Comparison of ENCODE assay signal across 1 cellular context in genomic region chr12:49060237-49061156, GRCh38.
A peak's percentile ranks its signal among the peaks of the same experiment; 100 is the strongest.
TF ChIP-seq lines count a peak whose summit lies in the region.

A gene with protein sequence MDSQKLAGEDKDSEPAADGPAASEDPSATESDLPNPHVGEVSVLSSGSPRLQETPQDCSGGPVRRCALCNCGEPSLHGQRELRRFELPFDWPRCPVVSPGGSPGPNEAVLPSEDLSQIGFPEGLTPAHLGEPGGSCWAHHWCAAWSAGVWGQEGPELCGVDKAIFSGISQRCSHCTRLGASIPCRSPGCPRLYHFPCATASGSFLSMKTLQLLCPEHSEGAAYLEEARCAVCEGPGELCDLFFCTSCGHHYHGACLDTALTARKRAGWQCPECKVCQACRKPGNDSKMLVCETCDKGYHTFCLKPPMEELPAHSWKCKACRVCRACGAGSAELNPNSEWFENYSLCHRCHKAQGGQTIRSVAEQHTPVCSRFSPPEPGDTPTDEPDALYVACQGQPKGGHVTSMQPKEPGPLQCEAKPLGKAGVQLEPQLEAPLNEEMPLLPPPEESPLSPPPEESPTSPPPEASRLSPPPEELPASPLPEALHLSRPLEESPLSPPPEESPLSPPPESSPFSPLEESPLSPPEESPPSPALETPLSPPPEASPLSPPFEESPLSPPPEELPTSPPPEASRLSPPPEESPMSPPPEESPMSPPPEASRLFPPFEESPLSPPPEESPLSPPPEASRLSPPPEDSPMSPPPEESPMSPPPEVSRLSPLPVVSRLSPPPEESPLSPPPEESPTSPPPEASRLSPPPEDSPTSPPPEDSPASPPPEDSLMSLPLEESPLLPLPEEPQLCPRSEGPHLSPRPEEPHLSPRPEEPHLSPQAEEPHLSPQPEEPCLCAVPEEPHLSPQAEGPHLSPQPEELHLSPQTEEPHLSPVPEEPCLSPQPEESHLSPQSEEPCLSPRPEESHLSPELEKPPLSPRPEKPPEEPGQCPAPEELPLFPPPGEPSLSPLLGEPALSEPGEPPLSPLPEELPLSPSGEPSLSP (N-terminal part only) (minus strand): TSS chr12:49060794. CDS start chr12:49055324, 5,470 bp downstream.

TF ChIP-seq in HepG2, 621 proteins besides CTCF, POLR2A, EP300 and RAD21 (continued from another document and continues in another):
- TF ChIP-seq, protein P1, sequence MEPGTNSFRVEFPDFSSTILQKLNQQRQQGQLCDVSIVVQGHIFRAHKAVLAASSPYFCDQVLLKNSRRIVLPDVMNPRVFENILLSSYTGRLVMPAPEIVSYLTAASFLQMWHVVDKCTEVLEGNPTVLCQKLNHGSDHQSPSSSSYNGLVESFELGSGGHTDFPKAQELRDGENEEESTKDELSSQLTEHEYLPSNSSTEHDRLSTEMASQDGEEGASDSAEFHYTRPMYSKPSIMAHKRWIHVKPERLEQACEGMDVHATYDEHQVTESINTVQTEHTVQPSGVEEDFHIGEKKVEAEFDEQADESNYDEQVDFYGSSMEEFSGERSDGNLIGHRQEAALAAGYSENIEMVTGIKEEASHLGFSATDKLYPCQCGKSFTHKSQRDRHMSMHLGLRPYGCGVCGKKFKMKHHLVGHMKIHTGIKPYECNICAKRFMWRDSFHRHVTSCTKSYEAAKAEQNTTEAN (CRISPR knock-in tag; conservative IDR thresholded peaks at IDR 0.05) = no peak
- TF ChIP-seq ZNF674 (CRISPR knock-in tag; IDR thresholded peaks at IDR 0.05; ENCODE audit: low read depth) = 0 out of 2 replicates have a peak, but pooled peaks have one; percentile 34
- TF ChIP-seq SOX13 (IDR thresholded peaks at IDR 0.05) = no peak
- TF ChIP-seq SOX13 (CRISPR knock-in tag; conservative IDR thresholded peaks at IDR 0.05 in 1 of 2, IDR thresholded peaks at IDR 0.05 in 1 of 2) = peak in 1 of 2 experiments; percentile 57; a peak in 2 of 4 replicates
- no peak for TF ChIP-seq ZNF432 (CRISPR knock-in tag; IDR thresholded peaks at IDR 0.05; ENCODE audit: borderline replicate concordance)
- peak; percentile 79 for TF ChIP-seq ZNF724P (CRISPR knock-in tag; IDR thresholded peaks at IDR 0.05; ENCODE audit: borderline replicate concordance)
- TF ChIP-seq CBX2 (IDR thresholded peaks at IDR 0.05; ENCODE audit: low read depth, low read length) = no peak
- TF ChIP-seq CBX2 (CRISPR knock-in tag; IDR thresholded peaks at IDR 0.05; ENCODE audit: low read depth) = no peak
- no peak for TF ChIP-seq FOXM1 (CRISPR knock-in tag; IDR thresholded peaks at IDR 0.05)
- TF ChIP-seq, protein P2, sequence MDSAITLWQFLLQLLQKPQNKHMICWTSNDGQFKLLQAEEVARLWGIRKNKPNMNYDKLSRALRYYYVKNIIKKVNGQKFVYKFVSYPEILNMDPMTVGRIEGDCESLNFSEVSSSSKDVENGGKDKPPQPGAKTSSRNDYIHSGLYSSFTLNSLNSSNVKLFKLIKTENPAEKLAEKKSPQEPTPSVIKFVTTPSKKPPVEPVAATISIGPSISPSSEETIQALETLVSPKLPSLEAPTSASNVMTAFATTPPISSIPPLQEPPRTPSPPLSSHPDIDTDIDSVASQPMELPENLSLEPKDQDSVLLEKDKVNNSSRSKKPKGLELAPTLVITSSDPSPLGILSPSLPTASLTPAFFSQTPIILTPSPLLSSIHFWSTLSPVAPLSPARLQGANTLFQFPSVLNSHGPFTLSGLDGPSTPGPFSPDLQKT (CRISPR knock-in tag; IDR thresholded peaks at IDR 0.05; ENCODE audit: borderline replicate concordance) = no peak
- TF ChIP-seq ZSCAN20 (CRISPR knock-in tag; IDR thresholded peaks at IDR 0.05; ENCODE audit: borderline replicate concordance) = 0 out of 2 replicates have a peak, but pooled peaks have one; percentile 27
- peak; percentile 90 for TF ChIP-seq ZC3H13 (CRISPR knock-in tag; IDR thresholded peaks at IDR 0.05)
- TF ChIP-seq, protein P3, sequence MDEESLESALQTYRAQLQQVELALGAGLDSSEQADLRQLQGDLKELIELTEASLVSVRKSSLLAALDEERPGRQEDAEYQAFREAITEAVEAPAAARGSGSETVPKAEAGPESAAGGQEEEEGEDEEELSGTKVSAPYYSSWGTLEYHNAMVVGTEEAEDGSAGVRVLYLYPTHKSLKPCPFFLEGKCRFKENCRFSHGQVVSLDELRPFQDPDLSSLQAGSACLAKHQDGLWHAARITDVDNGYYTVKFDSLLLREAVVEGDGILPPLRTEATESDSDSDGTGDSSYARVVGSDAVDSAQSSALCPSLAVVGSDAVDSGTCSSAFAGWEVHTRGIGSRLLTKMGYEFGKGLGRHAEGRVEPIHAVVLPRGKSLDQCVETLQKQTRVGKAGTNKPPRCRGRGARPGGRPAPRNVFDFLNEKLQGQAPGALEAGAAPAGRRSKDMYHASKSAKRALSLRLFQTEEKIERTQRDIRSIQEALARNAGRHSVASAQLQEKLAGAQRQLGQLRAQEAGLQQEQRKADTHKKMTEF (CRISPR knock-in tag; IDR thresholded peaks at IDR 0.05) = peak; percentile 99
- peak; percentile 90 for TF ChIP-seq BRD4 (CRISPR knock-in tag; IDR thresholded peaks at IDR 0.05)
- TF ChIP-seq NR2F6 (IDR thresholded peaks at IDR 0.05) = peak; percentile 39; the same call in 1 of the 2 replicates
- peak; percentile 57; the same call in 1 of the 2 replicates for TF ChIP-seq NR2F6 (CRISPR knock-in tag; IDR thresholded peaks at IDR 0.05)
- TF ChIP-seq ZFP36L1 (CRISPR knock-in tag; IDR thresholded peaks at IDR 0.05) = no peak
- no peak for TF ChIP-seq PBX2 (CRISPR knock-in tag; IDR thresholded peaks at IDR 0.05)
- TF ChIP-seq TERF1 (CRISPR knock-in tag; IDR thresholded peaks at IDR 0.05) = no peak
- TF ChIP-seq, protein P4, sequence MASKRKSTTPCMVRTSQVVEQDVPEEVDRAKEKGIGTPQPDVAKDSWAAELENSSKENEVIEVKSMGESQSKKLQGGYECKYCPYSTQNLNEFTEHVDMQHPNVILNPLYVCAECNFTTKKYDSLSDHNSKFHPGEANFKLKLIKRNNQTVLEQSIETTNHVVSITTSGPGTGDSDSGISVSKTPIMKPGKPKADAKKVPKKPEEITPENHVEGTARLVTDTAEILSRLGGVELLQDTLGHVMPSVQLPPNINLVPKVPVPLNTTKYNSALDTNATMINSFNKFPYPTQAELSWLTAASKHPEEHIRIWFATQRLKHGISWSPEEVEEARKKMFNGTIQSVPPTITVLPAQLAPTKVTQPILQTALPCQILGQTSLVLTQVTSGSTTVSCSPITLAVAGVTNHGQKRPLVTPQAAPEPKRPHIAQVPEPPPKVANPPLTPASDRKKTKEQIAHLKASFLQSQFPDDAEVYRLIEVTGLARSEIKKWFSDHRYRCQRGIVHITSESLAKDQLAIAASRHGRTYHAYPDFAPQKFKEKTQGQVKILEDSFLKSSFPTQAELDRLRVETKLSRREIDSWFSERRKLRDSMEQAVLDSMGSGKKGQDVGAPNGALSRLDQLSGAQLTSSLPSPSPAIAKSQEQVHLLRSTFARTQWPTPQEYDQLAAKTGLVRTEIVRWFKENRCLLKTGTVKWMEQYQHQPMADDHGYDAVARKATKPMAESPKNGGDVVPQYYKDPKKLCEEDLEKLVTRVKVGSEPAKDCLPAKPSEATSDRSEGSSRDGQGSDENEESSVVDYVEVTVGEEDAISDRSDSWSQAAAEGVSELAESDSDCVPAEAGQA (IDR thresholded peaks at IDR 0.05; ENCODE audit: low read depth) = peak; percentile 84
- TF ChIP-seq, protein P4 (CRISPR knock-in tag; IDR thresholded peaks at IDR 0.05; ENCODE audit: borderline replicate concordance) = no peak
- no peak for TF ChIP-seq ADNP (CRISPR knock-in tag; IDR thresholded peaks at IDR 0.05)
- peak; percentile 75; the same call in 1 of the 2 replicates for TF ChIP-seq ZNF839 (CRISPR knock-in tag; IDR thresholded peaks at IDR 0.05; ENCODE audit: borderline replicate concordance)
- TF ChIP-seq IRX3 (CRISPR knock-in tag; IDR thresholded peaks at IDR 0.05; ENCODE audit: borderline replicate concordance, low read depth) = no peak
- TF ChIP-seq JDP2 (CRISPR knock-in tag; IDR thresholded peaks at IDR 0.05; ENCODE audit: borderline replicate concordance) = no peak; the same call in 1 of the 2 replicates
- TF ChIP-seq CEBPG (CRISPR knock-in tag; IDR thresholded peaks at IDR 0.05) = peak; percentile 35; the same call in 1 of the 2 replicates
- TF ChIP-seq GATA4 (IDR thresholded peaks at IDR 0.05; ENCODE audit: borderline replicate concordance, low read depth) = peak; percentile 48
- peak; percentile 75 for TF ChIP-seq HOXA9 (CRISPR knock-in tag; IDR thresholded peaks at IDR 0.05; ENCODE audit: borderline replicate concordance)
- no peak for TF ChIP-seq SMARCC2 (IDR thresholded peaks at IDR 0.05)
- TF ChIP-seq PHF5A (CRISPR knock-in tag; IDR thresholded peaks at IDR 0.05; ENCODE audit: low read depth, unreplicated experiment) = peak; percentile 47
- peak; percentile 51; the same call in 1 of the 2 replicates for TF ChIP-seq ZNF792 (CRISPR knock-in tag; IDR thresholded peaks at IDR 0.05)
- TF ChIP-seq ZNF772 (CRISPR knock-in tag; IDR thresholded peaks at IDR 0.05) = peak; percentile 94; the same call in 1 of the 2 replicates
- TF ChIP-seq, protein P5, sequence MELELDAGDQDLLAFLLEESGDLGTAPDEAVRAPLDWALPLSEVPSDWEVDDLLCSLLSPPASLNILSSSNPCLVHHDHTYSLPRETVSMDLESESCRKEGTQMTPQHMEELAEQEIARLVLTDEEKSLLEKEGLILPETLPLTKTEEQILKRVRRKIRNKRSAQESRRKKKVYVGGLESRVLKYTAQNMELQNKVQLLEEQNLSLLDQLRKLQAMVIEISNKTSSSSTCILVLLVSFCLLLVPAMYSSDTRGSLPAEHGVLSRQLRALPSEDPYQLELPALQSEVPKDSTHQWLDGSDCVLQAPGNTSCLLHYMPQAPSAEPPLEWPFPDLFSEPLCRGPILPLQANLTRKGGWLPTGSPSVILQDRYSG (CRISPR knock-in tag; IDR thresholded peaks at IDR 0.05) = no peak
- no peak for TF ChIP-seq PHB2 (IDR thresholded peaks at IDR 0.05; ENCODE audit: partially characterized antibody)
- peak; percentile 98 for TF ChIP-seq ASH2L (IDR thresholded peaks at IDR 0.05; ENCODE audit: insufficient read length, low read depth, low read length)
- peak; percentile 87 for TF ChIP-seq ZBTB25 (CRISPR knock-in tag; IDR thresholded peaks at IDR 0.05)
- TF ChIP-seq IKZF5 (CRISPR knock-in tag; IDR thresholded peaks at IDR 0.05) = peak; percentile 59
- TF ChIP-seq, protein P6, sequence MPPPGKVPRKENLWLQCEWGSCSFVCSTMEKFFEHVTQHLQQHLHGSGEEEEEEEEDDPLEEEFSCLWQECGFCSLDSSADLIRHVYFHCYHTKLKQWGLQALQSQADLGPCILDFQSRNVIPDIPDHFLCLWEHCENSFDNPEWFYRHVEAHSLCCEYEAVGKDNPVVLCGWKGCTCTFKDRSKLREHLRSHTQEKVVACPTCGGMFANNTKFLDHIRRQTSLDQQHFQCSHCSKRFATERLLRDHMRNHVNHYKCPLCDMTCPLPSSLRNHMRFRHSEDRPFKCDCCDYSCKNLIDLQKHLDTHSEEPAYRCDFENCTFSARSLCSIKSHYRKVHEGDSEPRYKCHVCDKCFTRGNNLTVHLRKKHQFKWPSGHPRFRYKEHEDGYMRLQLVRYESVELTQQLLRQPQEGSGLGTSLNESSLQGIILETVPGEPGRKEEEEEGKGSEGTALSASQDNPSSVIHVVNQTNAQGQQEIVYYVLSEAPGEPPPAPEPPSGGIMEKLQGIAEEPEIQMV (CRISPR knock-in tag; IDR thresholded peaks at IDR 0.05; ENCODE audit: low read depth) = 0 out of 2 replicates have a peak, but pooled peaks have one; percentile 75
- no peak for TF ChIP-seq ZNF83 (CRISPR knock-in tag; IDR thresholded peaks at IDR 0.05; ENCODE audit: borderline replicate concordance)
